Comparison of ENCODE assay signal across 11 cellular contexts in genomic region chr5:30659417-30659816, GRCh38.
"Had no signal": no experiment of that assay in that cellular context is flagged by ENCODE, and none has a peak within 500 bp of the region (broad histone marks: within the 10 kb centered on the region; RNA-seq: fewer than 3 reads in every experiment).

No MANE protein-coding gene starts in this region.

- H3K4me3 ChIP-seq: GM23248, GM23338, HAP-1 had no signal

- H3K4me3 Mint-ChIP-seq: GM23338, H9, HFFc6 had no signal

- FAIRE-seq: H1, H54 had no signal

- ATAC-seq: GM23338, HCT116 had no signal

- H3K36me3 ChIP-seq: HAP-1 had no signal

- H3K27ac Mint-ChIP-seq: GM23338, H9, HFFc6 had no signal

- H2AFZ ChIP-seq: GM23248, GM23338 had no signal

- DNase-seq: GM23248, GOT3, H7, H9, HCEC 1CT, HFFc6 had no signal

- H3K4me2 ChIP-seq: GM23338 had no signal

- H3K27ac ChIP-seq: GM23248 had no signal

- H3K9ac ChIP-seq: GM23248 had no signal
